ENCODE assay signal across 8 cellular contexts in genomic region chr6:109705258-109705657, GRCh38. TPM values are rescaled to one million over a fixed set of nuclear protein-coding genes. Genes with fewer than 3 reads are reported as not detected.
DNase-seq lines count a peak whose midpoint lies in the region; ATAC-seq and TF ChIP-seq lines count a peak whose summit lies in the region.

No MANE protein-coding gene starts in this region.

- 35% methylated on average over 7 of the region's 7 CpGs for WGBS in testis, 2 donors

- H2AFZ ChIP-seq in MM.1S (ENCODE audit: low read length) = no peak overlapping the region

- no peak overlapping the region for H3K27ac ChIP-seq in MM.1S (ENCODE audit: low read length)
- H3K27ac ChIP-seq in RWPE2 (ENCODE audit: poor library complexity, severe bottlenecking) = no peak overlapping the region
- H3K27ac ChIP-seq in testis = no peak overlapping the region

- H3K27me3 Mint-ChIP-seq in activated T-helper 17 cell treated with anti-CD3 and anti-CD28 coated beads, Interleukin-2, amount 50 U/mL, for 72 hours = no peaks in the 10 kb centered on the region

- H3K4me1 Mint-ChIP-seq in activated T-helper 17 cell treated with anti-CD3 and anti-CD28 coated beads, Interleukin-2, amount 50 U/mL, for 72 hours = peaks cover 9% of the 10 kb centered on the region

- H4K20me1 ChIP-seq in MM.1S (ENCODE audit: insufficient read depth, low read length) = no peaks in the 10 kb centered on the region

- no peaks in the 10 kb centered on the region for H3F3A ChIP-seq in MM.1S (ENCODE audit: insufficient read depth, low read length)

- H3K4me1 ChIP-seq in MM.1S (ENCODE audit: low read length) = no peaks in the 10 kb centered on the region
- H3K4me1 ChIP-seq in RWPE2 (ENCODE audit: insufficient read depth, poor library complexity, severe bottlenecking) = no peaks in the 10 kb centered on the region
- H3K4me1 ChIP-seq in testis = no peaks in the 10 kb centered on the region

- H3K36me3 ChIP-seq in MM.1S (replicated peaks; ENCODE audit: insufficient read depth, low read length) = no peaks in the 10 kb centered on the region
- H3K36me3 ChIP-seq in RWPE2 (ENCODE audit: low read depth) = no peaks in the 10 kb centered on the region
- H3K36me3 ChIP-seq in testis (ENCODE audit: low read depth, missing control alignments) = no peaks in the 10 kb centered on the region

- H3K79me2 ChIP-seq in MM.1S (ENCODE audit: low read length) = no peaks in the 10 kb centered on the region

- no peaks in the 10 kb centered on the region for H3K36me3 Mint-ChIP-seq in activated T-helper 17 cell treated with anti-CD3 and anti-CD28 coated beads, Interleukin-2, amount 50 U/mL, for 72 hours (ENCODE audit: low read depth)

- no peak overlapping the region for H3K4me3 ChIP-seq in MM.1S (ENCODE audit: low read length)
- H3K4me3 ChIP-seq in RWPE2 (ENCODE audit: severe bottlenecking) = no peak overlapping the region
- H3K4me3 ChIP-seq in testis = no peak overlapping the region

- DNase-seq in GM04503 (ENCODE audit: low read depth) (peak; percentile 37), HCEC 1CT (peak; percentile 83), MM.1S (peak; percentile 84), RWPE2 (ENCODE audit: low spot score) (peak; percentile 47), fibroblast of the conjunctiva (ENCODE audit: low read depth) (peak; percentile 85), non-pigmented ciliary epithelial cell (ENCODE audit: low read depth) (peak; percentile 78), testis (peak; percentile 91)

- H3K27ac Mint-ChIP-seq in activated T-helper 17 cell treated with anti-CD3 and anti-CD28 coated beads, Interleukin-2, amount 50 U/mL, for 72 hours = no peak overlapping the region

- H3K9ac ChIP-seq in MM.1S (ENCODE audit: low read length) = no peak overlapping the region

- ATAC-seq in RWPE2 (ENCODE audit: low read depth) = peak; percentile 92
- ATAC-seq in activated T-helper 17 cell treated with anti-CD3 and anti-CD28 coated beads, Interleukin-2, amount 50 U/mL, for 72 hours (replicated peaks) = peak; percentile 94

- H3K27me3 ChIP-seq in MM.1S (replicated peaks; ENCODE audit: insufficient read depth, low read length) (no peaks in the 10 kb centered on the region), RWPE2 (ENCODE audit: insufficient read depth, poor library complexity, severe bottlenecking) (no peaks in the 10 kb centered on the region), testis (no peaks in the 10 kb centered on the region)

- TF ChIP-seq CTCF in MM.1S (IDR thresholded peaks at IDR 0.05; ENCODE audit: low read length) = peak; percentile 97
- peak; percentile 99 for TF ChIP-seq CTCF in RWPE2 (IDR thresholded peaks at IDR 0.05; ENCODE audit: poor library complexity, severe bottlenecking)
- TF ChIP-seq CTCF in testis (IDR thresholded peaks at IDR 0.05) = peak; percentile 95 to 99 (median 99)

- no peaks in the 10 kb centered on the region for H3K9me2 ChIP-seq in MM.1S (replicated peaks; ENCODE audit: insufficient read depth, low read length)

- TF ChIP-seq POLR2A in testis (IDR thresholded peaks at IDR 0.05) = no peak

- no peaks in the 10 kb centered on the region for H3K9me3 Mint-ChIP-seq in activated T-helper 17 cell treated with anti-CD3 and anti-CD28 coated beads, Interleukin-2, amount 50 U/mL, for 72 hours

- H3K4me3 Mint-ChIP-seq in activated T-helper 17 cell treated with anti-CD3 and anti-CD28 coated beads, Interleukin-2, amount 50 U/mL, for 72 hours = no peak overlapping the region

- H3K9me3 ChIP-seq in MM.1S (replicated peaks; ENCODE audit: insufficient read depth, low read length) = no peaks in the 10 kb centered on the region
- H3K9me3 ChIP-seq in RWPE2 (ENCODE audit: severe bottlenecking) = no peaks in the 10 kb centered on the region
- H3K9me3 ChIP-seq in testis = no peaks in the 10 kb centered on the region

- intact Hi-C loops in testis (cut with DNase I; ENCODE audit: low total_unique reads) = no loop called here

- H3K4me2 ChIP-seq in MM.1S (ENCODE audit: low read depth, low read length) = no peak overlapping the region

RNA-seq across cellular contexts. Expression of gene FIG4, which starts 14.2 kb away (rescaled TPM):
- 10 to 100 TPM; 10.5 to 18.8 TPM for total RNA-seq in activated T-helper 17 cell treated with anti-CD3 and anti-CD28 coated beads, Interleukin-2, amount 50 U/mL, for 72 hours
- 10 to 100 TPM; 19.7 to 25.7 TPM for total RNA-seq in testis
- polyA plus RNA-seq in testis (ENCODE audit: insufficient read depth, low read depth, low replicate concordance) = 16.8 TPM

RNA-seq across cellular contexts. Expression of gene AK9, which starts 14.3 kb away (rescaled TPM):
- 1 to 10 TPM; 4.0 to 7.9 TPM for total RNA-seq in activated T-helper 17 cell treated with anti-CD3 and anti-CD28 coated beads, Interleukin-2, amount 50 U/mL, for 72 hours
- 10 to 100 TPM; 33.6 to 49.4 TPM for total RNA-seq in testis
- polyA plus RNA-seq in testis (ENCODE audit: insufficient read depth, low read depth, low replicate concordance) = 15.2 TPM

Comparison
In these comparisons a context has a peak if more than half of its experiments do, and no peak if none do; other contexts are left out.
1. DNase-seq: peak in every context shown above with its lines; median percentile 91 in testis; 85 in fibroblast of the conjunctiva; 84 in MM.1S; 83 in HCEC 1CT; 78 in non-pigmented ciliary epithelial cell; 47 in RWPE2; 37 in GM04503.